In genomic region chr3:192575879-192576506, GRCh38 we compare ENCODE assay signal across 20 cellular contexts.
A peak's percentile ranks its signal among the peaks of the same experiment; 100 is the strongest.
DNase-seq lines count a peak whose midpoint lies in the region; ATAC-seq and TF ChIP-seq lines count a peak whose summit lies in the region.
"Had no signal": no experiment of that assay in that cellular context is flagged by ENCODE, and none has a peak within 500 bp of the region (broad histone marks: within the 10 kb centered on the region; RNA-seq: fewer than 3 reads in every experiment).

No MANE protein-coding gene starts in this region.

- ATAC-seq in Right ventricle myocardium superior (ENCODE audit: poor library complexity), result no peak
- ATAC-seq in left lobe of liver, result peak; percentile 70
- ATAC-seq in HG02884 (IDR thresholded peaks at IDR 0.05; ENCODE audit: unreplicated experiment), result no peak
- ATAC-seq: A549; CD8-positive, alpha-beta T cell had no signal

- no peaks in the 10 kb centered on the region for H3K27me3 Mint-ChIP-seq in progenitor cell of endocrine pancreas

- intact Hi-C loops in left ventricle myocardium inferior (cut with micrococcal nuclease), result no loop called here
- intact Hi-C loops in Right ventricle myocardium superior (cut with DNase I), result no loop called here

- no peak for DNase-seq in left ventricle myocardium inferior
- DNase-seq in Right ventricle myocardium superior, result no peak
- no peak for DNase-seq in left lobe of liver (ENCODE audit: low spot score)
- DNase-seq in progenitor cell of endocrine pancreas (ENCODE audit: low spot score, unreplicated experiment), result no peak
- no peak for DNase-seq in NCI-H69 (lab: John Stamatoyannopoulos, UW)
- no peak for DNase-seq in SHP77 treated with DMSO at 0.1 percent for 48 hours (lab: John Stamatoyannopoulos, UW)
- DNase-seq: AML-193; Caco-2; Calu3; CD4-positive, alpha-beta T cell; CD8-positive, alpha-beta T cell; DMS79 treated with DMSO at 0.1 percent for 48 hours; GF-D8 had no signal

- H3K9me3 ChIP-seq in left ventricle myocardium inferior (replicated peaks) (peaks cover 7% of the 10 kb centered on the region), liver (ENCODE audit: control insufficient read depth in 4 of 4, low read length in 3 of 4) (no peaks in the 10 kb centered on the region)
- H3K9me3 ChIP-seq: A549; BLaER1 treated with 17β-estradiol and CSF1 and Interleukin-3, amounts not matched to agents 10 nM and 100 nM; Caco-2 had no signal

- H3K27me3 ChIP-seq in left ventricle myocardium inferior (ENCODE audit: low read depth) (no peaks in the 10 kb centered on the region), liver (ENCODE audit: control insufficient read depth in 4 of 4, insufficient read depth in 4 of 4, low read length in 3 of 4) (no peaks in the 10 kb centered on the region)
- H3K27me3 ChIP-seq: BLaER1 treated with 17β-estradiol and CSF1 and Interleukin-3, amounts not matched to agents 10 nM and 100 nM had no signal

- TF ChIP-seq RAD21 in liver (IDR thresholded peaks at IDR 0.05), result peak in 1 of 2 donors; percentile 20

- TF ChIP-seq CTCF in left ventricle myocardium inferior (IDR thresholded peaks at IDR 0.05; ENCODE audit: borderline replicate concordance) (no peak), liver (IDR thresholded peaks at IDR 0.05; ENCODE audit: low read depth, low read length, missing input control) (no peak), progenitor cell of endocrine pancreas (IDR thresholded peaks at IDR 0.05; ENCODE audit: unreplicated experiment) (no peak)

- no peak overlapping the region for H3K4me3 Mint-ChIP-seq in progenitor cell of endocrine pancreas (ENCODE audit: low read depth)
- H3K4me3 Mint-ChIP-seq: B cell; CD4-positive, alpha-beta T cell; CD8-positive, alpha-beta T cell had no signal

- H3K27ac Mint-ChIP-seq in progenitor cell of endocrine pancreas, result peak overlapping the region; percentile 81
- H3K27ac Mint-ChIP-seq: B cell; CD4-positive, alpha-beta T cell; CD8-positive, alpha-beta T cell had no signal

- H3K4me3 ChIP-seq in left ventricle myocardium inferior (no peak overlapping the region), liver (ENCODE audit: low read depth in 1 of 3, low read length in 3 of 3) (no peak overlapping the region)
- H3K4me3 ChIP-seq: A549; BLaER1 treated with 17β-estradiol and CSF1 and Interleukin-3, amounts not matched to agents 10 nM and 100 nM had no signal

- WGBS in liver, result 34% methylated on average over 3 of the region's 3 CpGs

- H3K36me3 ChIP-seq in left ventricle myocardium inferior, result no peaks in the 10 kb centered on the region
- no peaks in the 10 kb centered on the region for H3K36me3 ChIP-seq in liver (ENCODE audit: control insufficient read depth in 4 of 4, insufficient read depth in 3 of 4, low read depth in 1 of 4, low read length in 3 of 4)
- H3K36me3 ChIP-seq: BLaER1 treated with 17β-estradiol and CSF1 and Interleukin-3, amounts not matched to agents 10 nM and 100 nM had no signal

- H3K4me1 ChIP-seq in left ventricle myocardium inferior (peaks cover 40% of the 10 kb centered on the region), liver (ENCODE audit: control insufficient read depth in 4 of 4, insufficient read depth in 4 of 4, low read length in 3 of 4) (peaks cover 2 to 18% (median 11%) of the 10 kb centered on the region in 4 donors)
- H3K4me1 ChIP-seq: A549; BLaER1 treated with 17β-estradiol and CSF1 and Interleukin-3, amounts not matched to agents 10 nM and 100 nM; Caco-2 had no signal

- peak overlapping the region; percentile 89 for H3K27ac ChIP-seq in left ventricle myocardium inferior (replicated peaks)
- peak overlapping the region; percentile 39 to 82 for H3K27ac ChIP-seq in liver (ENCODE audit: low read depth in 1 of 2, low read length in 2 of 2)
- H3K27ac ChIP-seq: 22Rv1; A549; BLaER1 treated with 17β-estradiol and CSF1 and Interleukin-3, amounts not matched to agents 10 nM and 100 nM; C4-2B had no signal

- H3K9me3 Mint-ChIP-seq in progenitor cell of endocrine pancreas (ENCODE audit: low read depth), result peaks cover 6% of the 10 kb centered on the region
- H3K9me3 Mint-ChIP-seq: CD4-positive, alpha-beta T cell had no signal

- peaks cover 24% of the 10 kb centered on the region for H3K4me1 Mint-ChIP-seq in progenitor cell of endocrine pancreas (ENCODE audit: low read depth)

- H3K9ac ChIP-seq in liver (ENCODE audit: low read depth in 1 of 2, low read length in 2 of 2), result no peak overlapping the region
- H3K9ac ChIP-seq: BLaER1 treated with 17β-estradiol and CSF1 and Interleukin-3, amounts not matched to agents 10 nM and 100 nM had no signal

- H3K36me3 Mint-ChIP-seq in progenitor cell of endocrine pancreas (ENCODE audit: insufficient read depth), result no peaks in the 10 kb centered on the region
- H3K36me3 Mint-ChIP-seq: CD8-positive, alpha-beta T cell had no signal

TF ChIP-seq in liver, 16 proteins besides CTCF, POLR2A, EP300 and RAD21:
- TF ChIP-seq NR2F2 (IDR thresholded peaks at IDR 0.05) (peak; percentile 37), ZBTB33 (IDR thresholded peaks at IDR 0.05) (peak; percentile 25), HNF4A (conservative IDR thresholded peaks at IDR 0.05) (peak; percentile 47 to 58), HNF4G (IDR thresholded peaks at IDR 0.05) (no peak), EGR1 (IDR thresholded peaks at IDR 0.05; ENCODE audit: low read depth in 2 of 2) (peak in 1 of 2 donors; percentile 54), JUND (IDR thresholded peaks at IDR 0.05) (peak in 1 of 2 donors; percentile 55), REST (IDR thresholded peaks at IDR 0.05) (peak; percentile 46), ATF3 (IDR thresholded peaks at IDR 0.05) (peak; percentile 39), FOXA1 (IDR thresholded peaks at IDR 0.05) (no peak), MAX (IDR thresholded peaks at IDR 0.05) (no peak), GABPA (IDR thresholded peaks at IDR 0.05 in 1 of 2, conservative IDR thresholded peaks at IDR 0.05 in 1 of 2) (no peak), YY1 (IDR thresholded peaks at IDR 0.05) (peak; percentile 86), RXRA (IDR thresholded peaks at IDR 0.05) (peak; percentile 76 to 81), TAF1 (conservative IDR thresholded peaks at IDR 0.05) (no peak), SP1 (IDR thresholded peaks at IDR 0.05) (peak; percentile 72)
